In genomic region chr3:169744332-169745054, GRCh38 we compare ENCODE assay signal across 1 cellular context.
TF ChIP-seq lines count a peak whose summit lies in the region.

No MANE protein-coding gene starts in this region.

TF ChIP-seq in GM23338, 12 proteins besides CTCF, POLR2A, EP300 and RAD21 (continued from another document):
- TF ChIP-seq REST (IDR thresholded peaks at IDR 0.05; ENCODE audit: unreplicated experiment): no peak
- no peak for TF ChIP-seq CREB1 (CRISPR knock-in tag; IDR thresholded peaks at IDR 0.05; ENCODE audit: low read depth)
- TF ChIP-seq EZH2 (IDR thresholded peaks at IDR 0.05; ENCODE audit: low read depth, unreplicated experiment): no peak
- TF ChIP-seq ETS1 (IDR thresholded peaks at IDR 0.05): no peak
- no peak for TF ChIP-seq ZNF462 (CRISPR knock-in tag; IDR thresholded peaks at IDR 0.05)
- no peak for TF ChIP-seq JUNB (IDR thresholded peaks at IDR 0.05; ENCODE audit: unreplicated experiment)
- no peak for TF ChIP-seq POLR2AphosphoS5 (IDR thresholded peaks at IDR 0.05; ENCODE audit: low read depth)
TF ChIP-seq in GM23338: peak in this region for 0.
